ENCODE assay signal across 2 cellular contexts in the genomic region with DNA sequence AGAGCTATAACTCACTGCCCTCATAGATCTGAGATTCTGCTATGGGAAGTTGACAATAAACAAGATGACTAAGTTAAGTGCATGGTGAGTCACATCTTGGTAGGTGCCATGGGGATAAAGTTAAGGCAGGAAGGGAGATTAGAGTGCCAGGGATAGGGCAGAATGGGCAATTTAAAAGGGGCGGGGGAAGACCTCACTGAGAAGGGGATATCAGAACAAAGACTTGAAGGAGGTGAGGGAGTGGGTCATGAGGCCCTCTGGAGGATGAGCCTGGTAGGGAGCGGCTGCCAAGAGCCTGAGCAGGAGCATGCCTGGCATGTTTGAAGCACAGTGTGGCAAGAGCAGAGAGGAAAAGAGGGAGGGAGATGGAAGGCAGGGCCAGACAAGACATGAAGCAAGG.
TF ChIP-seq lines count a peak whose summit lies in the region.

No MANE protein-coding gene starts in this region.

TF ChIP-seq in HCT116, 20 proteins besides CTCF, POLR2A, EP300 and RAD21 (continued from another document):
- TF ChIP-seq, protein P1, sequence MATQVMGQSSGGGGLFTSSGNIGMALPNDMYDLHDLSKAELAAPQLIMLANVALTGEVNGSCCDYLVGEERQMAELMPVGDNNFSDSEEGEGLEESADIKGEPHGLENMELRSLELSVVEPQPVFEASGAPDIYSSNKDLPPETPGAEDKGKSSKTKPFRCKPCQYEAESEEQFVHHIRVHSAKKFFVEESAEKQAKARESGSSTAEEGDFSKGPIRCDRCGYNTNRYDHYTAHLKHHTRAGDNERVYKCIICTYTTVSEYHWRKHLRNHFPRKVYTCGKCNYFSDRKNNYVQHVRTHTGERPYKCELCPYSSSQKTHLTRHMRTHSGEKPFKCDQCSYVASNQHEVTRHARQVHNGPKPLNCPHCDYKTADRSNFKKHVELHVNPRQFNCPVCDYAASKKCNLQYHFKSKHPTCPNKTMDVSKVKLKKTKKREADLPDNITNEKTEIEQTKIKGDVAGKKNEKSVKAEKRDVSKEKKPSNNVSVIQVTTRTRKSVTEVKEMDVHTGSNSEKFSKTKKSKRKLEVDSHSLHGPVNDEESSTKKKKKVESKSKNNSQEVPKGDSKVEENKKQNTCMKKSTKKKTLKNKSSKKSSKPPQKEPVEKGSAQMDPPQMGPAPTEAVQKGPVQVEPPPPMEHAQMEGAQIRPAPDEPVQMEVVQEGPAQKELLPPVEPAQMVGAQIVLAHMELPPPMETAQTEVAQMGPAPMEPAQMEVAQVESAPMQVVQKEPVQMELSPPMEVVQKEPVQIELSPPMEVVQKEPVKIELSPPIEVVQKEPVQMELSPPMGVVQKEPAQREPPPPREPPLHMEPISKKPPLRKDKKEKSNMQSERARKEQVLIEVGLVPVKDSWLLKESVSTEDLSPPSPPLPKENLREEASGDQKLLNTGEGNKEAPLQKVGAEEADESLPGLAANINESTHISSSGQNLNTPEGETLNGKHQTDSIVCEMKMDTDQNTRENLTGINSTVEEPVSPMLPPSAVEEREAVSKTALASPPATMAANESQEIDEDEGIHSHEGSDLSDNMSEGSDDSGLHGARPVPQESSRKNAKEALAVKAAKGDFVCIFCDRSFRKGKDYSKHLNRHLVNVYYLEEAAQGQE (IDR thresholded peaks at IDR 0.05; ENCODE audit: low read depth) = no peak
- TF ChIP-seq MAX (IDR thresholded peaks at IDR 0.05) = peak; percentile 40; the same call in 1 of the 2 replicates
- TF ChIP-seq CEBPB (IDR thresholded peaks at IDR 0.05; ENCODE audit: low read depth) = no peak
- peak; percentile 44; the same call in 1 of the 2 replicates for TF ChIP-seq JUND (IDR thresholded peaks at IDR 0.05)
- TF ChIP-seq SIN3A (IDR thresholded peaks at IDR 0.05; ENCODE audit: low read depth) = no peak
- no peak for TF ChIP-seq ZNF274 (IDR thresholded peaks at IDR 0.05; ENCODE audit: low read depth, low read length)
- TF ChIP-seq FOSL1 (IDR thresholded peaks at IDR 0.05; ENCODE audit: low read depth) = peak; percentile 63
- TF ChIP-seq ELF1 (IDR thresholded peaks at IDR 0.05; ENCODE audit: borderline replicate concordance, low read depth) = no peak
- no peak for TF ChIP-seq ZFX (IDR thresholded peaks at IDR 0.05)
- TF ChIP-seq POLR2AphosphoS5 (IDR thresholded peaks at IDR 0.05; ENCODE audit: low read depth, low read length) = no peak
- no peak for TF ChIP-seq TCF7L2 (IDR thresholded peaks at IDR 0.05; ENCODE audit: borderline replicate concordance, extremely low read depth, insufficient read depth, insufficient read length)
- no peak for TF ChIP-seq ATF3 (IDR thresholded peaks at IDR 0.05)
- TF ChIP-seq SP1 (IDR thresholded peaks at IDR 0.05; ENCODE audit: low read depth) = no peak
- no peak for TF ChIP-seq EGR1 (IDR thresholded peaks at IDR 0.05; ENCODE audit: low read depth)
- no peak for TF ChIP-seq YY1 (IDR thresholded peaks at IDR 0.05; ENCODE audit: extremely low read depth, insufficient replicate concordance, low read depth, low read length)
- TF ChIP-seq EZH2 (IDR thresholded peaks at IDR 0.05) = no peak
- TF ChIP-seq, protein P2, sequence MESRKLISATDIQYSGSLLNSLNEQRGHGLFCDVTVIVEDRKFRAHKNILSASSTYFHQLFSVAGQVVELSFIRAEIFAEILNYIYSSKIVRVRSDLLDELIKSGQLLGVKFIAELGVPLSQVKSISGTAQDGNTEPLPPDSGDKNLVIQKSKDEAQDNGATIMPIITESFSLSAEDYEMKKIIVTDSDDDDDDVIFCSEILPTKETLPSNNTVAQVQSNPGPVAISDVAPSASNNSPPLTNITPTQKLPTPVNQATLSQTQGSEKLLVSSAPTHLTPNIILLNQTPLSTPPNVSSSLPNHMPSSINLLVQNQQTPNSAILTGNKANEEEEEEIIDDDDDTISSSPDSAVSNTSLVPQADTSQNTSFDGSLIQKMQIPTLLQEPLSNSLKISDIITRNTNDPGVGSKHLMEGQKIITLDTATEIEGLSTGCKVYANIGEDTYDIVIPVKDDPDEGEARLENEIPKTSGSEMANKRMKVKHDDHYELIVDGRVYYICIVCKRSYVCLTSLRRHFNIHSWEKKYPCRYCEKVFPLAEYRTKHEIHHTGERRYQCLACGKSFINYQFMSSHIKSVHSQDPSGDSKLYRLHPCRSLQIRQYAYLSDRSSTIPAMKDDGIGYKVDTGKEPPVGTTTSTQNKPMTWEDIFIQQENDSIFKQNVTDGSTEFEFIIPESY (IDR thresholded peaks at IDR 0.05; ENCODE audit: extremely low read depth, insufficient replicate concordance, low read length) = no peak

TF ChIP-seq in SK-N-SH, 30 proteins besides CTCF, POLR2A, EP300 and RAD21 (continued from another document):
- TF ChIP-seq FOSL2 (IDR thresholded peaks at IDR 0.05; ENCODE audit: borderline replicate concordance, low read depth) (peak; percentile 18; the same call in 1 of the 2 replicates), PBX3 (IDR thresholded peaks at IDR 0.05) (no peak)
